In the genomic region with DNA sequence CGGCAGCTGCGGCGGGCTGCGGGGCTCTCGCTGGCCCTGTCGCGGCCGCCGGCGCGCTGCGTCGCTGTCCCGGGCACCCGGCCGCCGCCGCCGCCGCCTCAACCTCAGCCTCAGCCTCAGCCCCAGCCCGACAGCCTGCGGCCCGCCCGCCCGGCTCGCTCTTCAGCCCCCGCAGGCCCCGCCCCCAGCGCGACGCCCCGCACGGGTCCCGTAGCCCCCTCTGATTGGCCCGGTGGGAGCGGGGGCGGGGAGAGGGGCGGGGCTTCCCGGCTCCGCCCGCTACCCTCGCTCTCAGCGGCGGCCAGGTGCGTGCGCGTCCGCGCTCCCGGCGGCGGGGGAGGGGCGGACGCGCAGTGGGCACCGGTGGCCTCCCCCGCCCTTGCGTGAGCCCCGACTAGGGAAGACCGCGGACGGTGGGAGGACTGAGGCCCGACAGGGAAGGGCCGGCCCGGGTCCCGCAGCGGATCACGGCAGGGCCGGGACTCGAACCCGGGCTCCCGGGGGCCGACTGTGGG, we compare ENCODE assay signal across 8 cellular contexts. TPM values are rescaled to one million over a fixed set of nuclear protein-coding genes. Genes with fewer than 3 reads are reported as not detected.
DNase-seq lines count a peak whose midpoint lies in the region; ATAC-seq, FAIRE-seq and TF ChIP-seq lines count a peak whose summit lies in the region.

A gene with protein sequence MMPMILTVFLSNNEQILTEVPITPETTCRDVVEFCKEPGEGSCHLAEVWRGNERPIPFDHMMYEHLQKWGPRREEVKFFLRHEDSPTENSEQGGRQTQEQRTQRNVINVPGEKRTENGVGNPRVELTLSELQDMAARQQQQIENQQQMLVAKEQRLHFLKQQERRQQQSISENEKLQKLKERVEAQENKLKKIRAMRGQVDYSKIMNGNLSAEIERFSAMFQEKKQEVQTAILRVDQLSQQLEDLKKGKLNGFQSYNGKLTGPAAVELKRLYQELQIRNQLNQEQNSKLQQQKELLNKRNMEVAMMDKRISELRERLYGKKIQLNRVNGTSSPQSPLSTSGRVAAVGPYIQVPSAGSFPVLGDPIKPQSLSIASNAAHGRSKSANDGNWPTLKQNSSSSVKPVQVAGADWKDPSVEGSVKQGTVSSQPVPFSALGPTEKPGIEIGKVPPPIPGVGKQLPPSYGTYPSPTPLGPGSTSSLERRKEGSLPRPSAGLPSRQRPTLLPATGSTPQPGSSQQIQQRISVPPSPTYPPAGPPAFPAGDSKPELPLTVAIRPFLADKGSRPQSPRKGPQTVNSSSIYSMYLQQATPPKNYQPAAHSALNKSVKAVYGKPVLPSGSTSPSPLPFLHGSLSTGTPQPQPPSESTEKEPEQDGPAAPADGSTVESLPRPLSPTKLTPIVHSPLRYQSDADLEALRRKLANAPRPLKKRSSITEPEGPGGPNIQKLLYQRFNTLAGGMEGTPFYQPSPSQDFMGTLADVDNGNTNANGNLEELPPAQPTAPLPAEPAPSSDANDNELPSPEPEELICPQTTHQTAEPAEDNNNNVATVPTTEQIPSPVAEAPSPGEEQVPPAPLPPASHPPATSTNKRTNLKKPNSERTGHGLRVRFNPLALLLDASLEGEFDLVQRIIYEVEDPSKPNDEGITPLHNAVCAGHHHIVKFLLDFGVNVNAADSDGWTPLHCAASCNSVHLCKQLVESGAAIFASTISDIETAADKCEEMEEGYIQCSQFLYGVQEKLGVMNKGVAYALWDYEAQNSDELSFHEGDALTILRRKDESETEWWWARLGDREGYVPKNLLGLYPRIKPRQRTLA (minus strand): TSS at position 137 of the 515 bp plus-strand sequence. CDS start 268 bp downstream, outside the sequence.

- peak; percentile 78 for ATAC-seq in GM23338

- H3K27me3 ChIP-seq in GM23338 (ENCODE audit: insufficient read depth) = peaks cover 47% of the 10 kb centered on the region
- H3K27me3 ChIP-seq in neutrophil = peaks cover 92% of the 10 kb centered on the region
- H3K27me3 ChIP-seq in subcutaneous abdominal adipose tissue (ENCODE audit: control insufficient read depth in 5 of 5, insufficient read depth in 4 of 5, low read length in 5 of 5) = peaks cover 0 to 13% (median 0%) of the 10 kb centered on the region in 5 donors

- DNase-seq in EL (peak; percentile 88), GM23338 (ENCODE audit: low spot score) (peak; percentile 94), LNCaP clone FGC (ENCODE audit: low read depth) (peak; percentile 46), SHP77 treated with DMSO at 0.1 percent for 48 hours (lab: John Stamatoyannopoulos, UW) (peak; percentile 26), frontal cortex (ENCODE audit: low spot score in 2 of 2) (peak; percentile 99)
- DNase-seq in activated naive CD4-positive, alpha-beta T cell treated with Interleukin-2 at 50 U/mL for 16 hours = peak; percentile 93

- H3K36me3 ChIP-seq in GM23338 (ENCODE audit: insufficient read depth) (no peaks in the 10 kb centered on the region), neutrophil (no peaks in the 10 kb centered on the region), subcutaneous abdominal adipose tissue (ENCODE audit: control insufficient read depth in 5 of 5, insufficient read depth in 5 of 5, low read length in 5 of 5) (no peaks in the 10 kb centered on the region)

- H4K20me1 ChIP-seq in GM23338 (replicated peaks; ENCODE audit: insufficient read depth) = no peaks in the 10 kb centered on the region

- peaks cover 39% of the 10 kb centered on the region for H3K27me3 Mint-ChIP-seq in GM23338 (ENCODE audit: insufficient read depth, low read depth, poor library complexity)

- peak within 1 kb of the TSS; percentile 95 for H3K4me2 ChIP-seq in GM23338

- H3K36me3 Mint-ChIP-seq in GM23338 (ENCODE audit: low read depth) = no peaks in the 10 kb centered on the region; the same call in 2 of the 3 replicates

- peaks cover 6% of the 10 kb centered on the region; the same call in 1 of the 2 replicates for H3F3A ChIP-seq in GM23338 (replicated peaks; ENCODE audit: low read depth)

- no peak for FAIRE-seq in frontal cortex (lab: Jason Lieb, UNC)

- peak within 1 kb of the TSS; percentile 96 for H2AFZ ChIP-seq in GM23338

- H3K79me2 ChIP-seq in GM23338 (replicated peaks; ENCODE audit: insufficient read depth) = 0 out of 2 replicates have a peak, but pooled peaks cover 5% of the 10 kb centered on the region

- H3K4me1 ChIP-seq in GM23338 (ENCODE audit: insufficient read depth) (peaks cover 13% of the 10 kb centered on the region; the same call in 1 of the 2 replicates), neutrophil (ENCODE audit: control insufficient read depth in 1 of 2, insufficient read depth in 1 of 2, low read depth in 1 of 2, low read length in 1 of 2) (peaks cover 8 to 12% of the 10 kb centered on the region in 2 experiments), subcutaneous abdominal adipose tissue (ENCODE audit: control insufficient read depth in 5 of 5, insufficient read depth in 5 of 5, low read length in 5 of 5) (peaks cover 0 to 24% (median 17%) of the 10 kb centered on the region in 5 donors)

- no peaks in the 10 kb centered on the region for H3K9me3 ChIP-seq in neutrophil
- H3K9me3 ChIP-seq in subcutaneous abdominal adipose tissue (ENCODE audit: control insufficient read depth in 5 of 5, low read length in 5 of 5) = no peaks in the 10 kb centered on the region

- H3K27ac ChIP-seq in GM23338 (ENCODE audit: low read depth) (no peak within 1 kb of the TSS), neutrophil (no peak within 1 kb of the TSS), subcutaneous abdominal adipose tissue (ENCODE audit: low read depth, low read length) (peak within 1 kb of the TSS; percentile 7)

- no peak within 1 kb of the TSS for H3K27ac Mint-ChIP-seq in GM23338

- TF ChIP-seq CTCF in GM23338 (conservative IDR thresholded peaks at IDR 0.05; ENCODE audit: low read depth in 2 of 2) (no peak), LNCaP clone FGC (IDR thresholded peaks at IDR 0.05; ENCODE audit: control insufficient read depth, extremely low read depth, insufficient read depth) (no peak), neutrophil (IDR thresholded peaks at IDR 0.05) (no peak)

- H3K4me1 Mint-ChIP-seq in GM23338 = peaks cover 14% of the 10 kb centered on the region

- no peaks in the 10 kb centered on the region for H3K9me2 ChIP-seq in GM23338 (ENCODE audit: insufficient read depth)

- peak within 1 kb of the TSS; percentile 88 for H3K4me3 ChIP-seq in GM23338
- peak within 1 kb of the TSS; percentile 67 for H3K4me3 ChIP-seq in LNCaP clone FGC (ENCODE audit: low read depth, low read length)
- H3K4me3 ChIP-seq in neutrophil (ENCODE audit: low read depth in 1 of 2, low read length in 1 of 2) = peak within 1 kb of the TSS; percentile 53 to 57
- peak within 1 kb of the TSS; percentile 64 to 75 (median 71) for H3K4me3 ChIP-seq in subcutaneous abdominal adipose tissue (ENCODE audit: low read depth in 1 of 5, low read length in 5 of 5)

- H3K9me3 Mint-ChIP-seq in GM23338 = no peaks in the 10 kb centered on the region

- H3K9ac ChIP-seq in subcutaneous abdominal adipose tissue (ENCODE audit: low read length in 5 of 5) = peak within 1 kb of the TSS in 4 of 5 donors; percentile 51 to 76 (median 68)

- peak within 1 kb of the TSS; percentile 86 for H3K4me3 Mint-ChIP-seq in GM23338

TF ChIP-seq in GM23338, 12 proteins besides CTCF, POLR2A, EP300 and RAD21:
- TF ChIP-seq CREB1 (CRISPR knock-in tag; IDR thresholded peaks at IDR 0.05; ENCODE audit: low read depth) (peak; percentile 53; the same call in 1 of the 2 replicates), ZNF331 (CRISPR knock-in tag; IDR thresholded peaks at IDR 0.05; ENCODE audit: low read depth) (no peak), EZH2phosphoT487 (IDR thresholded peaks at IDR 0.05; ENCODE audit: unreplicated experiment) (no peak), POLR2AphosphoS5 (IDR thresholded peaks at IDR 0.05; ENCODE audit: low read depth) (peak; percentile 26; the same call in 1 of the 2 replicates), STAT1 (IDR thresholded peaks at IDR 0.05; ENCODE audit: unreplicated experiment) (no peak)

RNA-seq across cellular contexts. Expression of the gene that starts here (rescaled TPM):
- 6.5 and 8.5 TPM in 2 replicates for total RNA-seq in GM23338 (2014; rRNA removed; shearing (Covaris generic))
- 2.0 and 3.8 TPM in 2 replicates for polyA plus RNA-seq in GM23338 (2016; fragmentation: Nextera tagmentation; extraction: Ambion mirVana)
- total RNA-seq in frontal cortex = 11.8 TPM

Comparison
In these comparisons a context has a peak if more than half of its experiments do, and no peak if none do; other contexts are left out.
1. DNase-seq: peak in every context shown above with its lines; median percentile 99 in frontal cortex; 94 in GM23338; 93 in activated naive CD4-positive, alpha-beta T cell treated with Interleukin-2 at 50 U/mL for 16 hours; 88 in EL; 46 in LNCaP clone FGC; 26 in SHP77 treated with DMSO at 0.1 percent for 48 hours.